ENCODE assay signal across 1 cellular context in genomic region chr9:85717220-85717619, GRCh38.
TF ChIP-seq lines count a peak whose summit lies in the region.

No MANE protein-coding gene starts in this region.

TF ChIP-seq in WTC11, 78 proteins besides CTCF, POLR2A, EP300 and RAD21 (continued from another document):
- TF ChIP-seq CDX4 (CRISPR knock-in tag; IDR thresholded peaks at IDR 0.05; ENCODE audit: borderline replicate concordance) (no peak), NFE2L1 (CRISPR knock-in tag; IDR thresholded peaks at IDR 0.05) (no peak), ZNF121 (CRISPR knock-in tag; IDR thresholded peaks at IDR 0.05) (no peak), USF1 (CRISPR knock-in tag; IDR thresholded peaks at IDR 0.05) (no peak)
